ENCODE assay signal across 22 cellular contexts in genomic region chr3:171116802-171117395, GRCh38.
"Had no signal": no experiment of that assay in that cellular context is flagged by ENCODE, and none has a peak within 500 bp of the region (broad histone marks: within the 10 kb centered on the region; RNA-seq: fewer than 3 reads in every experiment).

No MANE protein-coding gene starts in this region.

- H3K4me1 ChIP-seq: thyroid gland had no signal

- H3K27ac ChIP-seq: coronary artery, thyroid gland had no signal

- H3K27me3 Mint-ChIP-seq: activated CD4-positive, alpha-beta memory T cell treated with anti-CD3 and anti-CD28 coated beads, Interleukin-2, amount 10 ng/mL, durations not matched to agents 7 days and 5 days; activated naive CD4-positive, alpha-beta T cell treated with anti-CD3 and anti-CD28 coated beads, Interleukin-2, amount 10 ng/mL, durations not matched to agents 7 days and 5 days; central memory CD8-positive, alpha-beta T cell had no signal

- H3K9me3 Mint-ChIP-seq: central memory CD8-positive, alpha-beta T cell; neural crest cell had no signal

- H3K4me1 Mint-ChIP-seq: activated naive CD4-positive, alpha-beta T cell treated with anti-CD3 and anti-CD28 coated beads, Interleukin-2, amount 10 ng/mL, durations not matched to agents 7 days and 5 days; central memory CD8-positive, alpha-beta T cell; naive B cell had no signal

- DNase-seq: activated CD4-positive, alpha-beta memory T cell treated with anti-CD3 and anti-CD28 coated beads, Interleukin-2, amount 10 ng/mL, durations not matched to agents 7 days and 5 days; activated CD4-positive, alpha-beta T cell treated with anti-CD3 and anti-CD28 coated beads for 48 hours; activated CD4-positive, CD25-positive, alpha-beta regulatory T cell; activated naive CD4-positive, alpha-beta T cell treated with anti-CD3 and anti-CD28 coated beads, Interleukin-2, amount 10 ng/mL, durations not matched to agents 7 days and 5 days; activated T-cell treated with anti-CD3 and anti-CD28 coated beads, Interleukin-2, amount 50 U/mL, for 4 hours; aorta; gastrocnemius medialis; head of caudate nucleus; naive B cell; retina; stimulated activated CD4-positive, alpha-beta T cell treated with anti-CD3 and anti-CD28 coated beads, Interleukin-12 subunit alpha, Interleukin-12 subunit beta, amount 100 ng/mL, for 4 hours; stimulated activated CD4-positive, alpha-beta T cell treated with anti-CD3 and anti-CD28 coated beads, Interleukin-1b, Interleukin-23, amount 100 ng/mL, for 48 hours; stimulated activated CD8-positive, alpha-beta memory T cell treated with anti-CD3 and anti-CD28 coated beads, Interleukin-4, amount 100 ng/mL, for 48 hours; stimulated activated naive CD4-positive, alpha-beta T cell; thyroid gland had no signal

- FAIRE-seq: endometrium, islet of Langerhans, TTC549 had no signal

- H3K4me3 Mint-ChIP-seq: activated CD4-positive, alpha-beta memory T cell treated with anti-CD3 and anti-CD28 coated beads, Interleukin-2, amount 10 ng/mL, durations not matched to agents 7 days and 5 days; activated naive CD4-positive, alpha-beta T cell treated with anti-CD3 and anti-CD28 coated beads, Interleukin-2, amount 10 ng/mL, durations not matched to agents 7 days and 5 days; activated T-cell treated with anti-CD3 and anti-CD28 coated beads, Interleukin-2, amount 50 U/mL, for 4 hours; central memory CD8-positive, alpha-beta T cell; naive B cell; neural crest cell; T-helper 2 cell treated with Interferon-gamma antibody and Interleukin-4, amounts not matched to agents 5 μg/mL and 100 μg/mL, for 36 hours had no signal

- H3K4me3 ChIP-seq: coronary artery, gastrocnemius medialis, thyroid gland had no signal

- H3K36me3 ChIP-seq: thyroid gland had no signal

- H3K27me3 ChIP-seq: gastrocnemius medialis, thyroid gland had no signal

- H3K27ac Mint-ChIP-seq: activated CD4-positive, alpha-beta memory T cell treated with anti-CD3 and anti-CD28 coated beads, Interleukin-2, amount 10 ng/mL, durations not matched to agents 7 days and 5 days; activated naive CD4-positive, alpha-beta T cell treated with anti-CD3 and anti-CD28 coated beads, Interleukin-2, amount 10 ng/mL, durations not matched to agents 7 days and 5 days; naive B cell; T-helper 2 cell treated with Interferon-gamma antibody and Interleukin-4, amounts not matched to agents 5 μg/mL and 100 μg/mL, for 36 hours had no signal

- H3K9me3 ChIP-seq: gastrocnemius medialis, thyroid gland had no signal

- H3K36me3 Mint-ChIP-seq: naive B cell had no signal

- ATAC-seq: activated T-cell treated with anti-CD3 and anti-CD28 coated beads, Interleukin-2, amount 50 U/mL, for 4 hours; gastrocnemius medialis had no signal
